Comparison of ENCODE assay signal across 1 cellular context in genomic region chr11:97996762-97997161, GRCh38.
TF ChIP-seq lines count a peak whose summit lies in the region.

No MANE protein-coding gene starts in this region.

TF ChIP-seq in K562, 482 proteins besides CTCF, POLR2A, EP300 and RAD21 (continued from another document and continues in another):
- TF ChIP-seq CHD7 (IDR thresholded peaks at IDR 0.05; ENCODE audit: low read depth, low read length) = no peak
- no peak for TF ChIP-seq RBM25 (IDR thresholded peaks at IDR 0.05; ENCODE audit: low read depth, low read length, severe bottlenecking)
- peak; percentile 85 for TF ChIP-seq SMARCE1 (IDR thresholded peaks at IDR 0.05)
- TF ChIP-seq MYBL2 (IDR thresholded peaks at IDR 0.05; ENCODE audit: low read depth) = 0 out of 2 replicates have a peak, but pooled peaks have one; percentile 15
- no peak for TF ChIP-seq MYBL2 (CRISPR knock-in tag; IDR thresholded peaks at IDR 0.05; ENCODE audit: borderline replicate concordance)
- no peak for TF ChIP-seq WHSC1 (IDR thresholded peaks at IDR 0.05; ENCODE audit: low read length)
- TF ChIP-seq GTF2E2 (tag; IDR thresholded peaks at IDR 0.05) = no peak
- no peak for TF ChIP-seq FOXP1 (CRISPR knock-in tag; IDR thresholded peaks at IDR 0.05)
- TF ChIP-seq PCBP1 (IDR thresholded peaks at IDR 0.05; ENCODE audit: low read depth, low read length, poor library complexity, severe bottlenecking) = no peak
- TF ChIP-seq POU5F1 (IDR thresholded peaks at IDR 0.05; ENCODE audit: borderline replicate concordance, low read depth, low read length, partially characterized antibody) = no peak
- TF ChIP-seq, protein P1, sequence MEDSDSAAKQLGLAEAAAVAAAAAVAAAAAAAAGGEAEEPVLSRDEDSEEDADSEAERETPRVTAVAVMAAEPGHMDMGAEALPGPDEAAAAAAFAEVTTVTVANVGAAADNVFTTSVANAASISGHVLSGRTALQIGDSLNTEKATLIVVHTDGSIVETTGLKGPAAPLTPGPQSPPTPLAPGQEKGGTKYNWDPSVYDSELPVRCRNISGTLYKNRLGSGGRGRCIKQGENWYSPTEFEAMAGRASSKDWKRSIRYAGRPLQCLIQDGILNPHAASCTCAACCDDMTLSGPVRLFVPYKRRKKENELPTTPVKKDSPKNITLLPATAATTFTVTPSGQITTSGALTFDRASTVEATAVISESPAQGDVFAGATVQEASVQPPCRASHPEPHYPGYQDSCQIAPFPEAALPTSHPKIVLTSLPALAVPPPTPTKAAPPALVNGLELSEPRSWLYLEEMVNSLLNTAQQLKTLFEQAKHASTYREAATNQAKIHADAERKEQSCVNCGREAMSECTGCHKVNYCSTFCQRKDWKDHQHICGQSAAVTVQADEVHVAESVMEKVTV (CRISPR knock-in tag; IDR thresholded peaks at IDR 0.05) = no peak
- TF ChIP-seq KDM1A (IDR thresholded peaks at IDR 0.05) = peak in 1 of 2 experiments; percentile 65; a peak in 2 of 4 replicates
- TF ChIP-seq, protein P2, sequence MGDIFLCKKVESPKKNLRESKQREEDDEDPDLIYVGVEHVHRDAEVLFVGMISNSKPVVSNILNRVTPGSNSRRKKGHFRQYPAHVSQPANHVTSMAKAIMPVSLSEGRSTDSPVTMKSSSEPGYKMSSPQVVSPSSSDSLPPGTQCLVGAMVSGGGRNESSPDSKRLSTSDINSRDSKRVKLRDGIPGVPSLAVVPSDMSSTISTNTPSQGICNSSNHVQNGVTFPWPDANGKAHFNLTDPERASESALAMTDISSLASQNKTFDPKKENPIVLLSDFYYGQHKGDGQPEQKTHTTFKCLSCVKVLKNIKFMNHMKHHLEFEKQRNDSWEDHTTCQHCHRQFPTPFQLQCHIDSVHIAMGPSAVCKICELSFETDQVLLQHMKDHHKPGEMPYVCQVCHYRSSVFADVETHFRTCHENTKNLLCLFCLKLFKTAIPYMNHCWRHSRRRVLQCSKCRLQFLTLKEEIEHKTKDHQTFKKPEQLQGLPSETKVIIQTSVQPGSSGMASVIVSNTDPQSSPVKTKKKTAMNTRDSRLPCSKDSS (IDR thresholded peaks at IDR 0.05; ENCODE audit: low read depth, partially characterized antibody) = no peak
- peak; percentile 68; the same call in 1 of the 2 replicates for TF ChIP-seq JUND (IDR thresholded peaks at IDR 0.05; ENCODE audit: borderline replicate concordance, low read depth, low read length)
- peak; percentile 69; the same call in 2 of the 3 replicates for TF ChIP-seq JUND (tag; IDR thresholded peaks at IDR 0.05; ENCODE audit: borderline replicate concordance, low read depth, low read length)
- TF ChIP-seq CHD4 (IDR thresholded peaks at IDR 0.05; ENCODE audit: insufficient read depth, insufficient replicate concordance, low read depth, low read length, poor library complexity, severe bottlenecking) = no peak
- no peak for TF ChIP-seq ZFP91 (CRISPR knock-in tag; IDR thresholded peaks at IDR 0.05)
- TF ChIP-seq ZNF263 (CRISPR knock-in tag; IDR thresholded peaks at IDR 0.05; ENCODE audit: borderline replicate concordance) = no peak
- TF ChIP-seq BRCA1 (IDR thresholded peaks at IDR 0.05) = no peak
- no peak for TF ChIP-seq BRCA1 (CRISPR knock-in tag; IDR thresholded peaks at IDR 0.05)
- TF ChIP-seq ELK1 (CRISPR knock-in tag; IDR thresholded peaks at IDR 0.05) = no peak
- no peak for TF ChIP-seq ZNF780A (CRISPR knock-in tag; IDR thresholded peaks at IDR 0.05)
- no peak for TF ChIP-seq CCAR2 (IDR thresholded peaks at IDR 0.05; ENCODE audit: low read depth, low read length)
- no peak for TF ChIP-seq SNIP1 (IDR thresholded peaks at IDR 0.05; ENCODE audit: low read depth)
- no peak for TF ChIP-seq PBX2 (CRISPR knock-in tag; IDR thresholded peaks at IDR 0.05; ENCODE audit: low read depth)
- no peak for TF ChIP-seq PBX2 (tag; conservative IDR thresholded peaks at IDR 0.05; ENCODE audit: low read depth)
- TF ChIP-seq CC2D1A (IDR thresholded peaks at IDR 0.05) = peak; percentile 55; the same call in 1 of the 2 replicates
- no peak for TF ChIP-seq U2AF1 (optimal IDR thresholded peaks at IDR 0.05; ENCODE audit: low read depth, low read length)
- TF ChIP-seq BRD4 (IDR thresholded peaks at IDR 0.05) = no peak
- TF ChIP-seq TBL1XR1 (IDR thresholded peaks at IDR 0.05; ENCODE audit: low read length in 2 of 2) = peak in 1 of 2 experiments; percentile 53; a peak in 2 of 4 replicates
- TF ChIP-seq ELK3 (CRISPR knock-in tag; IDR thresholded peaks at IDR 0.05) = no peak
- TF ChIP-seq CLOCK (CRISPR knock-in tag; IDR thresholded peaks at IDR 0.05; ENCODE audit: borderline replicate concordance) = no peak
- TF ChIP-seq E2F3 (CRISPR knock-in tag; IDR thresholded peaks at IDR 0.05) = no peak
- TF ChIP-seq MTA2 (IDR thresholded peaks at IDR 0.05; ENCODE audit: low read depth) = peak; percentile 84
- 0 out of 2 replicates have a peak, but pooled peaks have one; percentile 18 for TF ChIP-seq MAFG (tag; conservative IDR thresholded peaks at IDR 0.05)
